In genomic region chr2:36976065-36976464, GRCh38 we compare ENCODE assay signal across 24 cellular contexts.
"Had no signal": no experiment of that assay in that cellular context is flagged by ENCODE, and none has a peak within 500 bp of the region (broad histone marks: within the 10 kb centered on the region; RNA-seq: fewer than 3 reads in every experiment).

No MANE protein-coding gene starts in this region.

- H3K27ac ChIP-seq: lower lobe of right lung, neural progenitor cell, neutrophil, parathyroid adenoma, psoas muscle, sigmoid colon, spleen, suprapubic skin, thoracic aorta, tibial artery, uterus had no signal

- H3K4me3 ChIP-seq: lower lobe of right lung, neural progenitor cell, psoas muscle, sigmoid colon, spleen, suprapubic skin, thoracic aorta, tibial artery, uterus had no signal

- H2AFZ ChIP-seq: neural progenitor cell, parathyroid adenoma had no signal

- H3K27ac Mint-ChIP-seq: nephron; neural progenitor cell; stimulated activated effector memory CD8-positive, alpha-beta T cell treated with anti-CD3 and anti-CD28 coated beads, Interleukin-12 subunit alpha, Interleukin-12 subunit beta, amount 100 ng/mL, for 72 hours; stimulated activated naive CD8-positive, alpha-beta T cell treated with anti-CD3 and anti-CD28 coated beads, Interleukin-15, Interleukin-2, amounts not matched to agents 100 ng/mL and 50 ng/mL, for 24 hours had no signal

- H3K4me1 Mint-ChIP-seq: neural progenitor cell; stimulated activated effector memory CD8-positive, alpha-beta T cell treated with anti-CD3 and anti-CD28 coated beads, Interleukin-12 subunit alpha, Interleukin-12 subunit beta, amount 100 ng/mL, for 72 hours had no signal

- H3K27me3 Mint-ChIP-seq: naive thymus-derived CD8-positive, alpha-beta T cell; stimulated activated naive CD8-positive, alpha-beta T cell treated with anti-CD3 and anti-CD28 coated beads, Interleukin-15, Interleukin-2, amounts not matched to agents 100 ng/mL and 50 ng/mL, for 24 hours had no signal

- H3K4me1 ChIP-seq: lower lobe of right lung, neural progenitor cell, parathyroid adenoma, psoas muscle, sigmoid colon, spleen, suprapubic skin, tibial artery, uterus had no signal

- H3K9me3 Mint-ChIP-seq: nephron; neural progenitor cell; stimulated activated effector memory CD8-positive, alpha-beta T cell treated with anti-CD3 and anti-CD28 coated beads, Interleukin-12 subunit alpha, Interleukin-12 subunit beta, amount 100 ng/mL, for 72 hours; stimulated activated naive CD8-positive, alpha-beta T cell treated with anti-CD3 and anti-CD28 coated beads, Interleukin-15, Interleukin-2, amounts not matched to agents 100 ng/mL and 50 ng/mL, for 24 hours had no signal

- H3K4me3 Mint-ChIP-seq: naive thymus-derived CD8-positive, alpha-beta T cell; nephron; neural progenitor cell; stimulated activated effector memory CD8-positive, alpha-beta T cell treated with anti-CD3 and anti-CD28 coated beads, Interleukin-12 subunit alpha, Interleukin-12 subunit beta, amount 100 ng/mL, for 72 hours; stimulated activated naive CD8-positive, alpha-beta T cell treated with anti-CD3 and anti-CD28 coated beads, Interleukin-15, Interleukin-2, amounts not matched to agents 100 ng/mL and 50 ng/mL, for 24 hours had no signal

- H3K9ac ChIP-seq: neural progenitor cell, parathyroid adenoma had no signal

- H3K36me3 ChIP-seq: neural progenitor cell, uterus had no signal

- H3K27me3 ChIP-seq: neural progenitor cell, neutrophil, sigmoid colon, spleen, suprapubic skin, tibial artery, uterus had no signal

- H3K9me3 ChIP-seq: lower lobe of right lung, neutrophil, sigmoid colon, suprapubic skin, thoracic aorta, tibial artery, uterus had no signal

- H3K79me2 ChIP-seq: parathyroid adenoma had no signal

- DNase-seq: hippocampal formation; kidney; lower lobe of right lung; mammary epithelial cell; mesenchymal stem cell; naive thymus-derived CD8-positive, alpha-beta T cell; occipital lobe; psoas muscle; sigmoid colon; small intestine; spleen; stimulated activated CD4-positive, alpha-beta T cell treated with anti-CD3 and anti-CD28 coated beads, Interleukin-4, amount 100 ng/mL, for 24 hours; stimulated activated naive CD4-positive, alpha-beta T cell; tibial artery; trophoblast cell; uterus had no signal

- H3K4me2 ChIP-seq: neural progenitor cell had no signal

- ATAC-seq: lower lobe of right lung; naive thymus-derived CD8-positive, alpha-beta T cell; psoas muscle; stimulated activated effector memory CD8-positive, alpha-beta T cell treated with anti-CD3 and anti-CD28 coated beads, Interleukin-12 subunit alpha, Interleukin-12 subunit beta, amount 100 ng/mL, for 72 hours had no signal
